ENCODE assay signal across 37 cellular contexts in the genomic region with DNA sequence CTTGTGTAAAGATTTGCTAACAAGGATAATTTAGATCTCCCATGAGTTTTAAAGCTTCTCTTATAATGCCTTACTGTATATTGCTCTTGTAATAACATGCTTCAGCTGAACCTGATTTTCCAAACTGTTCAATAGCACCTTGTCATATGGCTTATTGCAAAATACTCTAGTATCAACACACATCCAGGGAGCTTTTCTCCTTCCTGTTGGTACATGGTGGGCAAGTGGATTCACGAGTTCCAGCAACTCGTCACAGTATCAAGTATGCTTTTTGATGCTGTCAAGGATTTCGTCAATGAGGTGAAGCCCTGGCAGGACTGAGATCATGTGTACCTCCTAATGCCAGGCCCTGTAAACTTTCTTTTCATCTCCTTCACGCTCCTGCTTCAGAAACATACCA.
"Had no signal": no experiment of that assay in that cellular context is flagged by ENCODE, and none has a peak within 500 bp of the region (broad histone marks: within the 10 kb centered on the region; RNA-seq: fewer than 3 reads in every experiment).

No MANE protein-coding gene starts in this region.

- H3K4me1 ChIP-seq: adrenal gland, breast epithelium had no signal

- DNase-seq: activated CD4-positive, alpha-beta memory T cell treated with anti-CD3 and anti-CD28 coated beads for 36 hours; activated CD4-positive, alpha-beta T cell treated with anti-CD3 and anti-CD28 coated beads for 1 hour; activated CD4-positive, alpha-beta T cell treated with anti-CD3 and anti-CD28 coated beads for 36 hours; activated CD4-positive, alpha-beta T cell treated with anti-CD3 and anti-CD28 coated beads for 48 hours; activated CD4-positive, alpha-beta T cell treated with anti-CD3 and anti-CD28 coated beads, Interleukin-2, amount 10 ng/mL, durations not matched to agents 7 days and 5 days; activated CD4-positive, alpha-beta T cell treated with anti-CD3 and anti-CD28 coated beads, Interleukin-2, amount 50 U/mL, for 4 hours; activated CD4-positive, CD25-positive, alpha-beta regulatory T cell; activated CD8-positive, alpha-beta memory T cell treated with anti-CD3 and anti-CD28 coated beads, Interleukin-2, amount 50 U/mL, for 4 hours; activated CD8-positive, alpha-beta T cell treated with anti-CD3 and anti-CD28 coated beads for 36 hours; activated effector memory CD4-positive, alpha-beta T cell treated with anti-CD3 and anti-CD28 coated beads, Interleukin-2, amount 50 U/mL, for 16 hours; activated gamma-delta T cell treated with Interleukin-2 at 50 U/mL for 16 hours; activated naive CD4-positive, alpha-beta T cell; activated naive CD4-positive, alpha-beta T cell treated with anti-CD3 and anti-CD28 coated beads for 36 hours; activated naive CD4-positive, alpha-beta T cell treated with anti-CD3 and anti-CD28 coated beads, Interleukin-2, amount 50 U/mL, for 16 hours; activated naive CD8-positive, alpha-beta T cell treated with anti-CD3 and anti-CD28 coated beads for 36 hours; activated T-cell treated with anti-CD3 and anti-CD28 coated beads for 4 hours; activated T-cell treated with anti-CD3 and anti-CD28 coated beads, Interleukin-2, amount 50 U/mL, for 1 hour; activated T-cell treated with anti-CD3 and anti-CD28 coated beads, Interleukin-2, amount 50 U/mL, for 4 hours; activated T-cell treated with anti-CD3 and anti-CD28 coated beads, Interleukin-2, amount 50 U/mL, for 72 hours; adrenal gland; amniotic stem cell; aorta; body of pancreas; brain microvascular endothelial cell; caudate nucleus; cerebellar nuclear complex; T-helper 1 cell; T-helper 2 cell; T-helper 9 cell; WERI-Rb-1 had no signal

- FAIRE-seq: astrocyte had no signal

- H3K9me3 ChIP-seq: adrenal gland, body of pancreas, breast epithelium had no signal

- H3K27me3 ChIP-seq: adrenal gland, body of pancreas, brain microvascular endothelial cell, breast epithelium had no signal

- H3K4me3 ChIP-seq: adrenal gland, body of pancreas, breast epithelium, cardiac muscle cell had no signal

- H3K27ac ChIP-seq: adrenal gland, brain microvascular endothelial cell, breast epithelium, cardiac muscle cell, WERI-Rb-1 had no signal

- H3K36me3 ChIP-seq: adrenal gland, brain microvascular endothelial cell, breast epithelium, cardiac muscle cell, WERI-Rb-1 had no signal

- ATAC-seq: activated CD4-positive, alpha-beta T cell treated with anti-CD3 and anti-CD28 coated beads for 36 hours; activated CD4-positive, CD25-positive, alpha-beta regulatory T cell treated with anti-CD3 and anti-CD28 coated beads, Interleukin-2, amount 50 U/mL, for 24 hours; activated CD8-positive, alpha-beta T cell treated with anti-CD3 and anti-CD28 coated beads for 36 hours; activated naive CD4-positive, alpha-beta T cell treated with anti-CD3 and anti-CD28 coated beads, Interleukin-2, amount 50 U/mL, for 72 hours; activated T-cell treated with anti-CD3 and anti-CD28 coated beads, Interleukin-2, amount 50 U/mL, for 4 hours; activated T-cell treated with anti-CD3 and anti-CD28 coated beads, Interleukin-2, amount 50 U/mL, for 72 hours; activated T-helper 17 cell treated with anti-CD3 and anti-CD28 coated beads, Interleukin-2, amount 50 U/mL, for 72 hours; body of pancreas; WTC11 had no signal
